27 cellular contexts compared by ENCODE assay signal in the genomic region with DNA sequence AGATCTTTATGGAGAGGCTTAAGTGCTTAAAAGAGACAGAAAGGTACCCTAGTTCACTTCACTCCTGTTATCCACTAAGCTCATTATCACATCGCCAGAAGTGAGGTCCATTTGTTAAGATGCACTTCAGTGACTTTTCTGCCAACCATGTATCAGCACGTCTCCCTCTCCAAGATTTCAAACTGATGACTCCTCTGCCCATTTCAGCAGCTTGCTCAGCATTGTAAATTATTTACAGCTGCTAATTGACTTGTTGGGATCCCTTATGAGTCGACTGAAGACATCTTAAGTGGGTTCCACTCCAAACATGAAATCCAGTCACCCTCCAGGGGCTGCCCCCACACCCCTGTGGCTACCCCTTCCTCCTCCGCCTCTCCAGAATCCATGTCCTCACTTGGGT. TPM values are rescaled to one million over a fixed set of nuclear protein-coding genes. Genes with fewer than 3 reads are reported as not detected.
"Had no signal": no experiment of that assay in that cellular context is flagged by ENCODE, and none has a peak within 500 bp of the region (broad histone marks: within the 10 kb centered on the region; RNA-seq: fewer than 3 reads in every experiment).

No MANE protein-coding gene starts in this region.

- H3K27ac Mint-ChIP-seq: activated CD8-positive, alpha-beta T cell treated with anti-CD3 and anti-CD28 coated beads, Interleukin-2, amount 10 ng/mL, durations not matched to agents 7 days and 5 days; activated naive CD4-positive, alpha-beta T cell treated with anti-CD3 and anti-CD28 coated beads, Interleukin-2, amount 50 U/mL, for 24 hours; T-helper 17 cell; WTC11 had no signal

- H3K9me3 ChIP-seq: breast epithelium had no signal

- H3K27me3 Mint-ChIP-seq: activated naive CD4-positive, alpha-beta T cell treated with anti-CD3 and anti-CD28 coated beads, Interleukin-2, amount 50 U/mL, for 24 hours; T-helper 17 cell had no signal

- ATAC-seq: activated CD8-positive, alpha-beta T cell treated with anti-CD3 and anti-CD28 coated beads, Interleukin-2, amount 10 ng/mL, durations not matched to agents 7 days and 5 days; K562; T-helper 17 cell; WTC11 had no signal

- H3K36me3 ChIP-seq: breast epithelium had no signal

- H3K4me1 ChIP-seq: breast epithelium had no signal

- H3K36me3 Mint-ChIP-seq: activated naive CD4-positive, alpha-beta T cell treated with anti-CD3 and anti-CD28 coated beads, Interleukin-2, amount 50 U/mL, for 24 hours; WTC11 had no signal

- H3K4me3 ChIP-seq: breast epithelium, K562, PC-9 had no signal

- H3K27ac ChIP-seq: breast epithelium, PC-9 had no signal

- DNase-seq: activated CD4-positive, alpha-beta T cell treated with anti-CD3 and anti-CD28 coated beads for 48 hours; activated CD4-positive, alpha-beta T cell treated with anti-CD3 and anti-CD28 coated beads, Interleukin-2, amount 50 U/mL, for 4 hours; activated CD4-positive, CD25-positive, alpha-beta regulatory T cell treated with anti-CD3 and anti-CD28 coated beads, Interleukin-2, amount 50 U/mL, for 72 hours; activated CD8-positive, alpha-beta memory T cell treated with anti-CD3 and anti-CD28 coated beads, Interleukin-2, amount 50 U/mL, for 48 hours; activated CD8-positive, alpha-beta T cell treated with anti-CD3 and anti-CD28 coated beads, Interleukin-2, amount 10 ng/mL, durations not matched to agents 7 days and 5 days; activated effector memory CD4-positive, alpha-beta T cell treated with Interleukin-2 at 50 U/mL for 16 hours; activated naive CD4-positive, alpha-beta T cell; activated T-cell treated with anti-CD3 and anti-CD28 coated beads, Interleukin-2, amount 50 U/mL, for 1 hour; aorta; Karpas-422; MM.1S; NCI-H1105; NCI-H1436; NCI-H1694 treated with DMSO at 0.1 percent for 48 hours; NCI-H2029 treated with DMSO at 0.1 percent for 48 hours; NCI-H2171; NCI-H2227 treated with DMSO at 0.1 percent for 48 hours; NCI-H446 treated with DMSO at 0.1 percent for 48 hours; NCI-H526 treated with DMSO at 0.1 percent for 48 hours; PC-9; SIG-M5; T-helper 17 cell; T-helper 9 cell had no signal

- H3K4me1 Mint-ChIP-seq: T-helper 17 cell had no signal

- H3K4me3 Mint-ChIP-seq: activated CD8-positive, alpha-beta T cell treated with anti-CD3 and anti-CD28 coated beads, Interleukin-2, amount 10 ng/mL, durations not matched to agents 7 days and 5 days; activated naive CD4-positive, alpha-beta T cell treated with anti-CD3 and anti-CD28 coated beads, Interleukin-2, amount 50 U/mL, for 24 hours; T-helper 17 cell; WTC11 had no signal

- H3K27me3 ChIP-seq: breast epithelium had no signal

- H3K9me3 Mint-ChIP-seq: activated naive CD4-positive, alpha-beta T cell treated with anti-CD3 and anti-CD28 coated beads, Interleukin-2, amount 50 U/mL, for 24 hours had no signal

RNA-seq across cellular contexts. Expression of a gene that starts 37.3 kb away (rescaled TPM):
- total RNA-seq: activated CD8-positive, alpha-beta T cell treated with anti-CD3 and anti-CD28 coated beads, Interleukin-2, amount 10 ng/mL, durations not matched to agents 7 days and 5 days; aorta; PC-9; T-helper 17 cell; WTC11 had no signal
